22 cellular contexts compared by ENCODE assay signal in the genomic region with DNA sequence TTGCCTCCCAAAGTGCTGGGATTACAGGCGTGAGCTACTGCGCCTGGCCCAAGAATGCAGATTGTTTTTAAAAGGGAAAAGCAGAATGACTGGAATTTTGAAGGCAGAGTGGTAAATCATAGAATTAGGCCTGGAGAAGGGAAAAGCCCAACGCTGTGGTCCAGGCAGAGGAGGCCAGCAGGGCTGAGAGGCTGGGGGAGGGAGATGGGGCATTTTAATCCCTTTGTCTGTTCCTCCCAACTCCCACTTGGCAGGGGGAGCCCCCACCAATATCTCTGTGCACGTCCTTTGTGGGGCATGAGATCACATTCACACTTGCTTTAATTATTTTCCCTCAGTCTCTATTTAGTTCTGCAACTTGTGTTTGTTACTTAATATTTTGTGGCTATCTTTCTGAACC.
"Had no signal": no experiment of that assay in that cellular context is flagged by ENCODE, and none has a peak within 500 bp of the region (broad histone marks: within the 10 kb centered on the region; RNA-seq: fewer than 3 reads in every experiment).

No MANE protein-coding gene starts in this region.

- H3K9me3 Mint-ChIP-seq: activated naive CD8-positive, alpha-beta T cell treated with anti-CD3 and anti-CD28 coated beads, Interleukin-2, amount 50 U/mL, for 24 hours; dendritic cell treated with granulocyte-macrophage colony-stimulating factor and Interleukin-4, amounts not matched to agents 40 ng/mL and 50 ng/mL, for 4 days; immature natural killer cell; naive thymus-derived CD8-positive, alpha-beta T cell had no signal

- H3K9me3 ChIP-seq: ascending aorta, breast epithelium, esophagus muscularis mucosa, gastroesophageal sphincter, neutrophil, SJCRH30, tibial nerve had no signal

- H3K4me1 ChIP-seq: ascending aorta, breast epithelium, SJCRH30 had no signal

- H3K27me3 ChIP-seq: ascending aorta, breast epithelium, esophagus muscularis mucosa, gastroesophageal sphincter, neutrophil, SJCRH30, tibial nerve had no signal

- H3K4me3 Mint-ChIP-seq: activated naive CD8-positive, alpha-beta T cell treated with anti-CD3 and anti-CD28 coated beads, Interleukin-2, amount 50 U/mL, for 24 hours; dendritic cell treated with granulocyte-macrophage colony-stimulating factor and Interleukin-4, amounts not matched to agents 40 ng/mL and 50 ng/mL, for 4 days; immature natural killer cell; naive thymus-derived CD8-positive, alpha-beta T cell had no signal

- H3K27ac ChIP-seq: ascending aorta, breast epithelium, neutrophil, SJCRH30, tibial nerve, VCaP had no signal

- H3K27ac Mint-ChIP-seq: activated naive CD8-positive, alpha-beta T cell treated with anti-CD3 and anti-CD28 coated beads, Interleukin-2, amount 50 U/mL, for 24 hours; dendritic cell treated with granulocyte-macrophage colony-stimulating factor and Interleukin-4, amounts not matched to agents 40 ng/mL and 50 ng/mL, for 4 days; immature natural killer cell had no signal

- H3K27me3 Mint-ChIP-seq: activated naive CD8-positive, alpha-beta T cell treated with anti-CD3 and anti-CD28 coated beads, Interleukin-2, amount 50 U/mL, for 24 hours; dendritic cell treated with granulocyte-macrophage colony-stimulating factor and Interleukin-4, amounts not matched to agents 40 ng/mL and 50 ng/mL, for 4 days; naive thymus-derived CD8-positive, alpha-beta T cell had no signal

- DNase-seq: activated CD4-positive, alpha-beta T cell treated with anti-CD3 and anti-CD28 coated beads for 1 hour; activated naive CD4-positive, alpha-beta T cell treated with Interleukin-2 at 50 U/mL for 16 hours; activated naive CD8-positive, alpha-beta T cell treated with anti-CD3 and anti-CD28 coated beads, Interleukin-2, amount 50 U/mL, for 24 hours; effector memory CD4-positive, alpha-beta T cell; immature natural killer cell; mesenchymal stem cell; naive thymus-derived CD8-positive, alpha-beta T cell; retina; SJCRH30; stimulated activated CD4-positive, alpha-beta T cell treated with anti-CD3 and anti-CD28 coated beads, Interleukin-2, amount 100 ng/mL, for 24 hours; stimulated activated naive CD8-positive, alpha-beta T cell treated with anti-CD3 and anti-CD28 coated beads, Interleukin-15, Interleukin-2, amounts not matched to agents 100 U/mL and 50 U/mL, for 24 hours; substantia nigra; SW 1271; T-helper 2 cell had no signal

- H3K36me3 ChIP-seq: breast epithelium, SJCRH30 had no signal

- H3K4me1 Mint-ChIP-seq: immature natural killer cell; naive thymus-derived CD8-positive, alpha-beta T cell had no signal

- H3K36me3 Mint-ChIP-seq: immature natural killer cell had no signal

- H3K4me3 ChIP-seq: ascending aorta, breast epithelium, esophagus muscularis mucosa, gastroesophageal sphincter, SJCRH30, tibial nerve had no signal
